8 cellular contexts compared by ENCODE assay signal in genomic region chr4:2843023-2843908, GRCh38. TPM values are rescaled to one million over a fixed set of nuclear protein-coding genes. Genes with fewer than 3 reads are reported as not detected.
DNase-seq lines count a peak whose midpoint lies in the region; ATAC-seq and TF ChIP-seq lines count a peak whose summit lies in the region.

ADD1 (plus strand) TSS chr4:2843844; CDS start chr4:2875916, 32,072 bp downstream.

- ATAC-seq in GM19438 (IDR thresholded peaks at IDR 0.05; ENCODE audit: low read depth, unreplicated experiment) (peak; percentile 77), HG03571 (IDR thresholded peaks at IDR 0.05; ENCODE audit: unreplicated experiment) (peak; percentile 78)

- DNase-seq in CMK (ENCODE audit: low read depth), result peak; percentile 87
- peak; percentile 82 for DNase-seq in NOMO-1 treated with DMSO at 0.1 percent for 48 hours (lab: John Stamatoyannopoulos, UW; ENCODE audit: unreplicated experiment)
- DNase-seq in activated CD8-positive, alpha-beta memory T cell treated with anti-CD3 and anti-CD28 coated beads, Interleukin-2, amount 50 U/mL, for 24 hours (ENCODE audit: extremely low read depth), result peak; percentile 79
- DNase-seq in mesothelial cell of epicardium (ENCODE audit: low spot score in 2 of 2, unreplicated experiment in 2 of 2), result peak; percentile 86 to 99
- DNase-seq in stimulated activated CD8-positive, alpha-beta memory T cell treated with anti-CD3 and anti-CD28 coated beads, Interleukin-15, amount 100 ng/mL, for 4 hours (ENCODE audit: low read depth in 2 of 2), result peak; percentile 79 to 92

- in situ Hi-C loops in endometrial microvascular endothelial cells (cut with HindIII; ENCODE audit: inconsistent ontology term, low pct_unique_long_range_greater_than_20kb, low sequenced_read_pairs), result no loop called here

- peak within 1 kb of the TSS; percentile 95 for H3K27ac Mint-ChIP-seq in mesothelial cell of epicardium

- no peaks in the 10 kb centered on the region for H3K27me3 Mint-ChIP-seq in mesothelial cell of epicardium (ENCODE audit: low read depth)

- H3K9me3 Mint-ChIP-seq in mesothelial cell of epicardium, result peaks cover 10% of the 10 kb centered on the region

- H3K36me3 Mint-ChIP-seq in mesothelial cell of epicardium, result peaks cover 8% of the 10 kb centered on the region

- peak within 1 kb of the TSS; percentile 88 for H3K4me3 Mint-ChIP-seq in mesothelial cell of epicardium

- TF ChIP-seq CTCF in mesothelial cell of epicardium (IDR thresholded peaks at IDR 0.05; ENCODE audit: unreplicated experiment), result no peak

- H3K4me1 Mint-ChIP-seq in mesothelial cell of epicardium, result peaks cover 30% of the 10 kb centered on the region

RNA-seq across cellular contexts. Expression of gene ADD1, which starts in this region (rescaled TPM):
- total RNA-seq in endometrial microvascular endothelial cells (ENCODE audit: inconsistent ontology term), result 182 TPM
- total RNA-seq in mesothelial cell of epicardium, result 277 to 297 TPM (median 287 TPM) in 3 replicates

Comparison
In these comparisons a context has a peak if more than half of its experiments do, and no peak if none do; other contexts are left out.
1. Peak in every context shown above with its lines: DNase-seq and ATAC-seq.